In the genomic region with DNA sequence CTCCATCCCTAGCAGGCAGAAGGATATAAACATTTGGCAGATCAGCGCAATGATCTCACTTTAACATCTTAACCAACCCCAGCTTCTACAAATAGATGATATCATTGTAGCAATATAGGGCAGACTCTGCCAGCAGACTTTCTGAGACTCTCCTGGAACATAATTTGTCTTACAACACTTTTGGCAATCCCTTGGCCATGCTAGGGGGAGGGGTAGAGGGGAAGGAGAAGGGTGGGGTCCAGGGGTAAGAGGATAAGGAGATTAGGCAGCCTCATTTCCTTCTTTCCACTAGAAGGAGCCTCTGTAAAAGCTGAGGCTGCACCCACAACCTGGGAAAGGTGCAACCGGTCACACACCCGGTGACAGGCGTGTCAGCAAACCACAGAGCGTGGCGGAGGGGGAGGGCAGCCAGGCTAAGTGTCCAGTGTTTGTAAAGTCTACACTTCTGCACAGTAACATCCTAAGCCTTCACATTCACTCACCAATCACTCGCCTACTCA, we compare ENCODE assay signal across 11 cellular contexts. TPM values are rescaled to one million over a fixed set of nuclear protein-coding genes. Genes with fewer than 3 reads are reported as not detected.
DNase-seq lines count a peak whose midpoint lies in the region; ATAC-seq, FAIRE-seq and TF ChIP-seq lines count a peak whose summit lies in the region.
"Had no signal": no experiment of that assay in that cellular context is flagged by ENCODE, and none has a peak within 500 bp of the region (broad histone marks: within the 10 kb centered on the region; RNA-seq: fewer than 3 reads in every experiment).

No MANE protein-coding gene starts in this region.

- no peaks in the 10 kb centered on the region for H3F3A ChIP-seq in neural progenitor cell (ENCODE audit: low read depth)

- peaks cover 10% of the 10 kb centered on the region for H3K4me1 ChIP-seq in neural progenitor cell

- no peak overlapping the region for H3K9ac ChIP-seq in neural progenitor cell

- no peaks in the 10 kb centered on the region for H3K9me3 ChIP-seq in neural progenitor cell (ENCODE audit: low read depth)
- H3K9me3 ChIP-seq: neutrophil had no signal

- H3K79me2 ChIP-seq in neural progenitor cell (ENCODE audit: low read depth), result no peaks in the 10 kb centered on the region

- H3K27ac ChIP-seq in neural progenitor cell, result no peak overlapping the region
- H3K27ac ChIP-seq: neutrophil had no signal

- H3K9me3 Mint-ChIP-seq in neural progenitor cell (no peaks in the 10 kb centered on the region), glutamatergic neuron (ENCODE audit: unreplicated experiment) (no peaks in the 10 kb centered on the region)

- DNase-seq in COLO668 (lab: John Stamatoyannopoulos, UW; ENCODE audit: unreplicated experiment), result peak; percentile 75
- peak; percentile 48 for DNase-seq in NCI-H2029 (lab: John Stamatoyannopoulos, UW)
- DNase-seq in bronchial epithelial cell (ENCODE audit: low read depth), result peak; percentile 50
- peak; percentile 16 for DNase-seq in neural progenitor cell (ENCODE audit: low spot score)
- no peak for DNase-seq in NCI-H146 treated with DMSO at 0.1 percent for 48 hours (lab: John Stamatoyannopoulos, UW; ENCODE audit: unreplicated experiment)
- no peak for DNase-seq in glutamatergic neuron
- DNase-seq: activated T-cell treated with anti-CD3 and anti-CD28 coated beads, Interleukin-2, amount 50 U/mL, for 48 hours; stimulated activated CD4-positive, alpha-beta T cell treated with anti-CD3 and anti-CD28 coated beads, Interleukin-2, amount 100 ng/mL, for 48 hours had no signal

- no peak overlapping the region for H3K4me3 Mint-ChIP-seq in neural progenitor cell
- H3K4me3 Mint-ChIP-seq in glutamatergic neuron (ENCODE audit: unreplicated experiment), result no peak overlapping the region

- H2AFZ ChIP-seq in neural progenitor cell (replicated peaks), result no peak overlapping the region

- no peaks in the 10 kb centered on the region for H4K20me1 ChIP-seq in neural progenitor cell (ENCODE audit: low read depth)

- TF ChIP-seq CTCF in bronchial epithelial cell (IDR thresholded peaks at IDR 0.05; ENCODE audit: insufficient read depth, low read length, severe bottlenecking) (no peak), neural progenitor cell (IDR thresholded peaks at IDR 0.05) (no peak), glutamatergic neuron (IDR thresholded peaks at IDR 0.05; ENCODE audit: partially characterized antibody, unreplicated experiment) (no peak)

- H3K4me3 ChIP-seq in bronchial epithelial cell (ENCODE audit: low read depth, low read length) (no peak overlapping the region), neural progenitor cell (no peak overlapping the region)

- H3K36me3 ChIP-seq in bronchial epithelial cell (ENCODE audit: control insufficient read depth, insufficient read depth, low read length) (no peaks in the 10 kb centered on the region), neural progenitor cell (no peaks in the 10 kb centered on the region)
- H3K36me3 ChIP-seq: neutrophil had no signal

- H3K27me3 ChIP-seq in bronchial epithelial cell (ENCODE audit: control insufficient read depth, insufficient read depth, low read length) (no peaks in the 10 kb centered on the region), neural progenitor cell (no peaks in the 10 kb centered on the region)
- H3K27me3 ChIP-seq: neutrophil had no signal

- no peaks in the 10 kb centered on the region for H3K36me3 Mint-ChIP-seq in neural progenitor cell
- no peaks in the 10 kb centered on the region for H3K36me3 Mint-ChIP-seq in glutamatergic neuron (ENCODE audit: unreplicated experiment)

- no peaks in the 10 kb centered on the region for H3K4me1 Mint-ChIP-seq in neural progenitor cell
- H3K4me1 Mint-ChIP-seq in glutamatergic neuron (ENCODE audit: low read depth, unreplicated experiment), result no peaks in the 10 kb centered on the region

- H3K27me3 Mint-ChIP-seq in neural progenitor cell (ENCODE audit: insufficient read depth, low read depth) (peaks cover 7% of the 10 kb centered on the region), glutamatergic neuron (ENCODE audit: unreplicated experiment) (no peaks in the 10 kb centered on the region)

- H3K27ac Mint-ChIP-seq in neural progenitor cell, result peak overlapping the region; percentile 61
- H3K27ac Mint-ChIP-seq in glutamatergic neuron (ENCODE audit: unreplicated experiment), result no peak overlapping the region

- H3K4me2 ChIP-seq in neural progenitor cell, result peak overlapping the region; percentile 20

- no peak for ATAC-seq in GM19397 (IDR thresholded peaks at IDR 0.05; ENCODE audit: unreplicated experiment)
- no peak for ATAC-seq in GM21529 (IDR thresholded peaks at IDR 0.05; ENCODE audit: unreplicated experiment)

- FAIRE-seq in bronchial epithelial cell (lab: Jason Lieb, UNC), result no peak

RNA-seq across cellular contexts. Expression of a gene that starts 8.7 kb away (rescaled TPM):
- total RNA-seq in bronchial epithelial cell (38.9 and 40.0 TPM in 2 replicates), neural progenitor cell (ENCODE audit: low replicate concordance) (87.7 and 93.2 TPM in 2 replicates), glutamatergic neuron (ENCODE audit: unreplicated experiment) (33.3 TPM)

Comparison
In these comparisons a context has a peak if more than half of its experiments do, and no peak if none do; other contexts are left out.
1. DNase-seq: peak in COLO668 (single experiment), NCI-H2029 (single experiment), bronchial epithelial cell (single experiment) and neural progenitor cell (single experiment); none in NCI-H146 treated with DMSO at 0.1 percent for 48 hours (single experiment) and glutamatergic neuron (single experiment).